28 cellular contexts compared by ENCODE assay signal in genomic region chr17:35893751-35894150, GRCh38. TPM values are rescaled to one million over a fixed set of nuclear protein-coding genes. Genes with fewer than 3 reads are reported as not detected.
DNase-seq lines count a peak whose midpoint lies in the region; ATAC-seq, FAIRE-seq and TF ChIP-seq lines count a peak whose summit lies in the region.
"Had no signal": no experiment of that assay in that cellular context is flagged by ENCODE, and none has a peak within 500 bp of the region (broad histone marks: within the 10 kb centered on the region; RNA-seq: fewer than 3 reads in every experiment).

No MANE protein-coding gene starts in this region.

- H3K27ac Mint-ChIP-seq in immature natural killer cell (peak overlapping the region; percentile 88 to 100 (median 98)), chondrocyte (ENCODE audit: unreplicated experiment) (no peak overlapping the region)
- peak overlapping the region; percentile 85 to 91 for H3K27ac Mint-ChIP-seq in natural killer cell treated with Interleukin-12 subunit alpha and Interleukin-12 subunit beta and Interleukin-15 and Interleukin-18, amount 100 ng/mL, for 72 hours
- H3K27ac Mint-ChIP-seq: GM23338, HFFc6 had no signal

- TF ChIP-seq RAD21 in GM12878 (IDR thresholded peaks at IDR 0.05; ENCODE audit: insufficient read depth, low read depth, low read length): no peak

- in situ Hi-C loops in GM12878 (cut with MboI): no loop called here

- H3K36me3 ChIP-seq in GM12878 (ENCODE audit: control insufficient read depth in 2 of 2, insufficient read depth in 2 of 2, low read length in 1 of 2): no peaks in the 10 kb centered on the region
- H3K36me3 ChIP-seq: BLaER1 had no signal

- DNase-seq in CD1c-positive myeloid dendritic cell (ENCODE audit: extremely low spot score) (peak; percentile 46), GM12878 (ENCODE audit: low read depth, low spot score) (no peak), immature natural killer cell (no peak), chondrocyte (ENCODE audit: low spot score) (no peak), GF-D8 (lab: John Stamatoyannopoulos, UW) (no peak)
- no peak for DNase-seq in natural killer cell treated with Interleukin-12 subunit alpha and Interleukin-12 subunit beta and Interleukin-15 and Interleukin-18, amount 100 ng/mL, for 72 hours (ENCODE audit: low spot score)
- DNase-seq: 8988T; CD8-positive, alpha-beta T cell; COR-L47; DMS 273 treated with DMSO at 0.1 percent for 48 hours; DMS53; DND-41; EL; HFFc6 had no signal

- H3K4me1 Mint-ChIP-seq in immature natural killer cell (peaks cover 95% of the 10 kb centered on the region in 2 donors), chondrocyte (ENCODE audit: low read depth) (peaks cover 44% of the 10 kb centered on the region)
- peaks cover 76 to 81% of the 10 kb centered on the region in 2 donors for H3K4me1 Mint-ChIP-seq in natural killer cell treated with Interleukin-12 subunit alpha and Interleukin-12 subunit beta and Interleukin-15 and Interleukin-18, amount 100 ng/mL, for 72 hours (ENCODE audit: low read depth in 2 of 2)

- no peak overlapping the region for H3K4me2 ChIP-seq in GM12878 (ENCODE audit: control insufficient read depth, insufficient read depth)
- H3K4me2 ChIP-seq: BLaER1, GM23338 had no signal

- peaks cover 5 to 33% (median 18%) of the 10 kb centered on the region in 3 donors for H3K27me3 Mint-ChIP-seq in immature natural killer cell (ENCODE audit: low read depth in 3 of 3)
- H3K27me3 Mint-ChIP-seq in natural killer cell treated with Interleukin-12 subunit alpha and Interleukin-12 subunit beta and Interleukin-15 and Interleukin-18, amount 100 ng/mL, for 72 hours: no peaks in the 10 kb centered on the region
- H3K27me3 Mint-ChIP-seq in chondrocyte (ENCODE audit: low read depth): no peaks in the 10 kb centered on the region

- no peak for ATAC-seq in GM12878
- no peak for ATAC-seq in natural killer cell treated with Interleukin-12 subunit alpha and Interleukin-12 subunit beta and Interleukin-15 and Interleukin-18, amount 100 ng/mL, for 72 hours
- no peak for ATAC-seq in GM18870 (IDR thresholded peaks at IDR 0.05; ENCODE audit: unreplicated experiment)
- no peak for ATAC-seq in GM19328 (IDR thresholded peaks at IDR 0.05; ENCODE audit: unreplicated experiment)
- ATAC-seq: CD8-positive, alpha-beta T cell; GM23338; HCT116 had no signal

- no peak overlapping the region for H3K27ac ChIP-seq in GM12878 (ENCODE audit: control insufficient read depth, insufficient read depth)
- H3K27ac ChIP-seq: BLaER1, HL-60 had no signal

- no peak overlapping the region for H3K9ac ChIP-seq in GM12878 (ENCODE audit: control insufficient read depth, insufficient read depth, low read length)
- H3K9ac ChIP-seq: BLaER1 had no signal

- H3K36me3 Mint-ChIP-seq in immature natural killer cell: no peaks in the 10 kb centered on the region
- no peaks in the 10 kb centered on the region for H3K36me3 Mint-ChIP-seq in natural killer cell treated with Interleukin-12 subunit alpha and Interleukin-12 subunit beta and Interleukin-15 and Interleukin-18, amount 100 ng/mL, for 72 hours
- no peaks in the 10 kb centered on the region for H3K36me3 Mint-ChIP-seq in chondrocyte (ENCODE audit: low read depth)
- H3K36me3 Mint-ChIP-seq: CD14-positive monocyte; CD8-positive, alpha-beta T cell had no signal

- BruUV-seq in GM12878 (replicated peaks; lab: Mats Ljungman, UMichigan): no TSS peak

- H3K27me3 ChIP-seq in GM12878 (replicated peaks in 1 of 2; ENCODE audit: control insufficient read depth in 2 of 2, insufficient read depth in 2 of 2, low read length in 1 of 2): no peaks in the 10 kb centered on the region
- H3K27me3 ChIP-seq: BLaER1 had no signal

- H3K9me3 ChIP-seq in GM12878 (replicated peaks; ENCODE audit: control insufficient read depth, insufficient read depth, low read length): no peaks in the 10 kb centered on the region; the same call in 2 of the 3 replicates
- H3K9me3 ChIP-seq: BLaER1 had no signal

- SMC1A ChIA-PET in GM12878 (lab: Charles Lee; ENCODE audit: uncharacterized antibody, unreplicated experiment): interaction anchor here (4.4 to 11.3 kb wide), 2 partner anchors 16 to 37 kb away, joined by 20 to 155 read pairs; partner anchors contain the start of genes CCL5 and RDM1

- intact Hi-C loops in GM12878 (cut with micrococcal nuclease; ENCODE audit: unreplicated experiment): no loop called here

- H3K79me2 ChIP-seq in GM12878 (ENCODE audit: control insufficient read depth, insufficient read depth, low read length): no peaks in the 10 kb centered on the region

- H3K9me3 Mint-ChIP-seq in immature natural killer cell (no peaks in the 10 kb centered on the region), chondrocyte (ENCODE audit: low read depth) (no peaks in the 10 kb centered on the region)
- H3K9me3 Mint-ChIP-seq in natural killer cell treated with Interleukin-12 subunit alpha and Interleukin-12 subunit beta and Interleukin-15 and Interleukin-18, amount 100 ng/mL, for 72 hours: peaks cover 4% of the 10 kb centered on the region
- H3K9me3 Mint-ChIP-seq: CD14-positive monocyte; CD8-positive, alpha-beta T cell; GM23338; HFFc6 had no signal

- no peak for TF ChIP-seq EP300 in GM12878 (IDR thresholded peaks at IDR 0.05; ENCODE audit: borderline replicate concordance in 1 of 2, control insufficient read depth in 1 of 2, low read depth in 2 of 2, low read length in 2 of 2)

- CTCF ChIA-PET in GM12878 (lab: Yijun Ruan, JAX): interaction anchor here (1.2 kb wide), 1 partner anchor 9 kb away, joined by 4 read pairs; no protein-coding TSS in a partner anchor

- RAD21 ChIA-PET in GM12878 (lab: Charles Lee; ENCODE audit: unreplicated experiment): interaction anchor here (9.4 kb wide), 1 partner anchor 16 kb away, joined by 125 read pairs; the partner anchor contains the start of gene CCL5

- H3K4me3 ChIP-seq in GM12878: no peak overlapping the region
- H3K4me3 ChIP-seq: BLaER1, GM23338 had no signal

- no peak for FAIRE-seq in GM12878 (lab: Jason Lieb, UNC)
- FAIRE-seq: GM12892, GM18507, H54 had no signal

- WGBS in GM12878 (ENCODE audit: insufficient coverage, insufficient replicate concordance, low lambda C conversion rate, missing lambda C conversion rate): 83% methylated on average over 4 of the region's 4 CpGs

- H3K4me1 ChIP-seq in GM12878 (ENCODE audit: control insufficient read depth, insufficient read depth, low read length): peaks cover 37% of the 10 kb centered on the region

- TF ChIP-seq POLR2A in GM12878 (IDR thresholded peaks at IDR 0.05; ENCODE audit: low read depth, low read length): no peak

- H3K4me3 Mint-ChIP-seq in immature natural killer cell (peak overlapping the region in 2 of 5 donors; percentile 42 to 65), chondrocyte (ENCODE audit: unreplicated experiment) (no peak overlapping the region)
- no peak overlapping the region for H3K4me3 Mint-ChIP-seq in natural killer cell treated with Interleukin-12 subunit alpha and Interleukin-12 subunit beta and Interleukin-15 and Interleukin-18, amount 100 ng/mL, for 72 hours
- H3K4me3 Mint-ChIP-seq: CD14-positive monocyte; CD8-positive, alpha-beta T cell; GM23338; HFFc6 had no signal

- TF ChIP-seq CTCF in GM12878 (IDR thresholded peaks at IDR 0.05 in 2 of 3, conservative IDR thresholded peaks at IDR 0.05 in 1 of 3; ENCODE audit: control insufficient read depth in 2 of 3, extremely low read depth in 1 of 3, insufficient read depth in 1 of 3, low read depth in 3 of 3, low read length in 3 of 3) (no peak), chondrocyte (IDR thresholded peaks at IDR 0.05) (no peak)

- POLR2A ChIA-PET in GM12878 (lab: Charles Lee): interaction anchor here (1.0 to 1.3 kb wide), 2 partner anchors 13 to 18 kb away, joined by 4 to 10 read pairs; partner anchors contain the start of gene CCL5

- H2AFZ ChIP-seq in GM12878 (ENCODE audit: control insufficient read depth, low read depth, low read length): no peak overlapping the region
- H2AFZ ChIP-seq: GM23338 had no signal

- no peaks in the 10 kb centered on the region for H4K20me1 ChIP-seq in GM12878 (ENCODE audit: control insufficient read depth, insufficient read depth)
- H4K20me1 ChIP-seq: BLaER1 had no signal

RNA-seq across cellular contexts. Expression of gene CCL5, which starts 13.6 kb away (rescaled TPM):
- 13.2 and 14.2 TPM in 2 replicates for total RNA-seq in GM12878 (2013; cell fraction: nucleolus; rRNA removed)
- total RNA-seq in GM12878 (2014; rRNA removed) (82.0 and 96.3 TPM in 2 replicates), GM12878 (2014; rRNA removed; fragmentation: Illumina TruSeq; extraction: Trizol) (75.4 and 79.6 TPM in 2 replicates), GM12878 (2021) (60.2 and 71.7 TPM in 2 replicates), chondrocyte (not detected in 3 replicates)
- polyA plus RNA-seq in GM12878 (2011; ENCODE audit: low read depth): 24.2 TPM
- polyA plus RNA-seq in GM12878 (2011; rRNA removed) (166 and 175 TPM in 2 replicates), GM12878 (2014; fragmentation: Illumina TruSeq; extraction: Trizol) (95.6 and 112 TPM in 2 replicates), GM12878 (2014; fragmentation: Nextera tagmentation; extraction: Ambion mirVana) (100 to 1,000 TPM; 139 to 186 TPM), GM12878 (2014; rRNA removed) (84.0 and 99.6 TPM in 2 replicates), GM12878 (2016; fragmentation: Nextera tagmentation; extraction: Ambion mirVana) (10 to 100 TPM; 45.7 to 56.1 TPM), immature natural killer cell (1,000 to 10,000 TPM; 1,095 to 2,255 (median 1,960) TPM)
- 161 and 226 TPM in 2 replicates for polyA plus RNA-seq in GM12878 (2011; cell fraction: cytosol; rRNA removed)
- 21.7 and 23.4 TPM in 2 replicates for polyA plus RNA-seq in GM12878 (2011; cell fraction: nucleus; rRNA removed)
- 28.6 and 36.4 TPM in 2 replicates for polyA plus RNA-seq in GM12878 (2012)
- 62.0 and 109 TPM in 2 replicates for polyA minus RNA-seq in GM12878 (2011; rRNA and poly(A)+ RNA removed)
- polyA minus RNA-seq in GM12878 (2011; cell fraction: cytosol; rRNA and poly(A)+ RNA removed): 37.3 and 38.6 TPM in 2 replicates
- 4.0 and 6.3 TPM in 2 replicates for polyA minus RNA-seq in GM12878 (2011; cell fraction: nucleus; rRNA and poly(A)+ RNA removed)
- total RNA-seq in natural killer cell treated with Interleukin-12 subunit alpha and Interleukin-12 subunit beta and Interleukin-15 and Interleukin-18, amount 100 ng/mL, for 72 hours: 100 to 1,000 TPM in 1 of 2 donors, 10 to 100 TPM in 1; 97.5 to 224 TPM
- total RNA-seq: A673, G401, GM23338, HT1080 had no signal
- polyA plus RNA-seq: AG04450, GM23338 had no signal

RNA-seq across cellular contexts. Expression of gene HEATR9, which starts 25.1 kb away (rescaled TPM):
- 0.40 and 0.42 TPM in 2 replicates for total RNA-seq in GM12878 (2013; cell fraction: nucleolus; rRNA removed)
- total RNA-seq in GM12878 (2014; rRNA removed) (0.11 TPM in 1 of 2 replicates, not detected in the other), GM12878 (2014; rRNA removed; fragmentation: Illumina TruSeq; extraction: Trizol) (0.04 TPM in 1 of 2 replicates, not detected in the other), GM12878 (2021) (0.21 and 0.53 TPM in 2 replicates), chondrocyte (not detected in 3 replicates)
- polyA plus RNA-seq in GM12878 (2011; ENCODE audit: low read depth): not detected
- polyA plus RNA-seq in GM12878 (2011; rRNA removed) (0.43 and 0.50 TPM in 2 replicates), GM12878 (2014; fragmentation: Illumina TruSeq; extraction: Trizol) (0.08 and 0.12 TPM in 2 replicates), GM12878 (2014; fragmentation: Nextera tagmentation; extraction: Ambion mirVana) (under 1 TPM; 0.11 to 0.14 TPM), GM12878 (2014; rRNA removed) (0.17 and 0.36 TPM in 2 replicates), GM12878 (2016; fragmentation: Nextera tagmentation; extraction: Ambion mirVana) (not detected), immature natural killer cell (under 1 TPM in 2 of 3 donors, not detected in 1; 0.11 to 0.19 TPM)
- polyA plus RNA-seq in GM12878 (2011; cell fraction: cytosol; rRNA removed): 0.27 and 0.28 TPM in 2 replicates
- 1.6 and 2.5 TPM in 2 replicates for polyA plus RNA-seq in GM12878 (2011; cell fraction: nucleus; rRNA removed)
- polyA plus RNA-seq in GM12878 (2012): 0.06 TPM in 1 of 2 replicates, not detected in the other
- polyA minus RNA-seq in GM12878 (2011; rRNA and poly(A)+ RNA removed): 0.29 TPM in 1 of 2 replicates, not detected in the other
- not detected in 2 replicates for polyA minus RNA-seq in GM12878 (2011; cell fraction: cytosol; rRNA and poly(A)+ RNA removed)
- polyA minus RNA-seq in GM12878 (2011; cell fraction: nucleus; rRNA and poly(A)+ RNA removed): 0.29 and 0.48 TPM in 2 replicates
- total RNA-seq in natural killer cell treated with Interleukin-12 subunit alpha and Interleukin-12 subunit beta and Interleukin-15 and Interleukin-18, amount 100 ng/mL, for 72 hours: 1 to 10 TPM in 1 of 2 donors, under 1 TPM in 1; 0.81 to 2.9 TPM
- total RNA-seq: A673, G401, GM23338, HFFc6, HT1080 had no signal
- polyA plus RNA-seq: AG04450, CD14-positive monocyte, GM23338 had no signal

RNA-seq across cellular contexts. Expression of gene RDM1, which starts 36.8 kb away (rescaled TPM):
- total RNA-seq in GM12878 (2013; cell fraction: nucleolus; rRNA removed): 7.0 and 7.8 TPM in 2 replicates
- 5.7 and 8.8 TPM in 2 replicates for total RNA-seq in GM12878 (2014; rRNA removed)
- total RNA-seq in GM12878 (2014; rRNA removed; fragmentation: Illumina TruSeq; extraction: Trizol): 5.9 and 8.1 TPM in 2 replicates
- 9.7 and 12.1 TPM in 2 replicates for total RNA-seq in GM12878 (2021)
- polyA plus RNA-seq in GM12878 (2011; ENCODE audit: low read depth): 3.5 TPM
- 18.4 and 21.8 TPM in 2 replicates for polyA plus RNA-seq in GM12878 (2011; rRNA removed)
- 13.6 and 14.1 TPM in 2 replicates for polyA plus RNA-seq in GM12878 (2011; cell fraction: cytosol; rRNA removed)
- 23.8 and 26.1 TPM in 2 replicates for polyA plus RNA-seq in GM12878 (2011; cell fraction: nucleus; rRNA removed)
- 3.9 and 6.2 TPM in 2 replicates for polyA plus RNA-seq in GM12878 (2012)
- 9.6 and 11.1 TPM in 2 replicates for polyA plus RNA-seq in GM12878 (2014; fragmentation: Illumina TruSeq; extraction: Trizol)
- 10 to 100 TPM; 12.0 to 15.9 TPM for polyA plus RNA-seq in GM12878 (2014; fragmentation: Nextera tagmentation; extraction: Ambion mirVana)
- 6.2 and 8.2 TPM in 2 replicates for polyA plus RNA-seq in GM12878 (2014; rRNA removed)
- polyA plus RNA-seq in GM12878 (2016; fragmentation: Nextera tagmentation; extraction: Ambion mirVana): 10 to 100 TPM; 11.7 to 16.0 TPM
- polyA minus RNA-seq in GM12878 (2011; rRNA and poly(A)+ RNA removed): 6.9 and 9.1 TPM in 2 replicates
- 3.2 and 4.0 TPM in 2 replicates for polyA minus RNA-seq in GM12878 (2011; cell fraction: cytosol; rRNA and poly(A)+ RNA removed)
- 7.0 and 10.0 TPM in 2 replicates for polyA minus RNA-seq in GM12878 (2011; cell fraction: nucleus; rRNA and poly(A)+ RNA removed)
- 1 to 10 TPM in 1 of 3 donors, under 1 TPM in 1, not detected in 1; 0.82 to 1.7 TPM for polyA plus RNA-seq in immature natural killer cell
- 1 to 10 TPM; 1.3 to 3.5 TPM for total RNA-seq in natural killer cell treated with Interleukin-12 subunit alpha and Interleukin-12 subunit beta and Interleukin-15 and Interleukin-18, amount 100 ng/mL, for 72 hours
- total RNA-seq in chondrocyte: 0.35 TPM in 1 of 3 replicates, not detected in the others
- polyA plus RNA-seq: AG04450, CD14-positive monocyte had no signal

RNA-seq across cellular contexts. Expression of gene LYZL6, which starts 49.8 kb away (rescaled TPM):
- total RNA-seq in GM12878 (2013; cell fraction: nucleolus; rRNA removed): not detected in 2 replicates
- total RNA-seq in GM12878 (2014; rRNA removed): not detected in 2 replicates
- not detected in 2 replicates for total RNA-seq in GM12878 (2014; rRNA removed; fragmentation: Illumina TruSeq; extraction: Trizol)
- total RNA-seq in GM12878 (2021): not detected in 2 replicates
- polyA plus RNA-seq in GM12878 (2011; ENCODE audit: low read depth): not detected
- not detected in 2 replicates for polyA plus RNA-seq in GM12878 (2011; rRNA removed)
- polyA plus RNA-seq in GM12878 (2011; cell fraction: cytosol; rRNA removed): not detected in 2 replicates
- polyA plus RNA-seq in GM12878 (2011; cell fraction: nucleus; rRNA removed): not detected in 2 replicates
- not detected in 2 replicates for polyA plus RNA-seq in GM12878 (2012)
- polyA plus RNA-seq in GM12878 (2014; fragmentation: Illumina TruSeq; extraction: Trizol): not detected in 2 replicates
- polyA plus RNA-seq in GM12878 (2014; fragmentation: Nextera tagmentation; extraction: Ambion mirVana): not detected
- polyA plus RNA-seq in GM12878 (2014; rRNA removed): not detected in 2 replicates
- not detected for polyA plus RNA-seq in GM12878 (2016; fragmentation: Nextera tagmentation; extraction: Ambion mirVana)
- polyA minus RNA-seq in GM12878 (2011; rRNA and poly(A)+ RNA removed): not detected in 2 replicates
- polyA minus RNA-seq in GM12878 (2011; cell fraction: cytosol; rRNA and poly(A)+ RNA removed): not detected in 2 replicates
- polyA minus RNA-seq in GM12878 (2011; cell fraction: nucleus; rRNA and poly(A)+ RNA removed): not detected in 2 replicates
- not detected for polyA plus RNA-seq in immature natural killer cell
- total RNA-seq in natural killer cell treated with Interleukin-12 subunit alpha and Interleukin-12 subunit beta and Interleukin-15 and Interleukin-18, amount 100 ng/mL, for 72 hours: not detected
- not detected in 3 replicates for total RNA-seq in chondrocyte
- total RNA-seq: A673; CD8-positive, alpha-beta T cell; G401; GM23338; HFFc6; HT1080 had no signal
- polyA plus RNA-seq: AG04450, CD14-positive monocyte, GM23338 had no signal

Comparison
In these comparisons a context has a peak if more than half of its experiments do, and no peak if none do; other contexts are left out.
1. RNA of gene CCL5, which starts 13.6 kb away (total RNA-seq): 97.5 to 224 TPM in natural killer cell treated with Interleukin-12 subunit alpha and Interleukin-12 subunit beta and Interleukin-15 and Interleukin-18, amount 100 ng/mL, for 72 hours and 13.2 to 96.3 TPM in GM12878; not detected in chondrocyte; every median in the first group is over 10 times any median in the second.